In the genomic region with DNA sequence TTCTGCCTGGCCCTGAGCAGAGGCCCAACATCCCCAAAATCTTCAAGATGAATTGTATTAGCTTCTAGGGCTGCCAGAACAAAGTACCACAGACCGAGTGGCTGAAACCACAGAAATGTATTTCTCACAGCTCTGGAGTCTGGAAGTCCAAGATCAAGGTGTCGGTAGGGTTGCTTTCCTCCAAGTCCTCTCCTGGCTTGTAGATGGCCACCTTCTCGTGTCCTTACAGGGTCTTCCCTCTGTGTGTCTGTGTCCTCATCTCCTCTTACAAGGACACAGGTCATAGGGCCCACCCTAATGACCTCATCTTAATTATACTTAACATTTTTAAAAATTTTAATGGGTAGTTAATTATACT, we compare ENCODE assay signal across 25 cellular contexts.
"Had no signal": no experiment of that assay in that cellular context is flagged by ENCODE, and none has a peak within 500 bp of the region (broad histone marks: within the 10 kb centered on the region; RNA-seq: fewer than 3 reads in every experiment).

No MANE protein-coding gene starts in this region.

- DNase-seq: activated CD4-positive, alpha-beta T cell treated with anti-CD3 and anti-CD28 coated beads, Interleukin-2, amount 10 ng/mL, durations not matched to agents 24 days and 14 days; activated CD4-positive, alpha-beta T cell treated with anti-CD3 and anti-CD28 coated beads, Interleukin-2, amount 50 U/mL, for 48 hours; activated CD4-positive, CD25-positive, alpha-beta regulatory T cell; activated CD8-positive, alpha-beta T cell treated with anti-CD3 and anti-CD28 coated beads, Interleukin-2, amount 10 ng/mL, durations not matched to agents 7 days and 5 days; activated gamma-delta T cell treated with Interleukin-2 at 50 U/mL for 16 hours; activated naive CD4-positive, alpha-beta T cell treated with anti-CD3 and anti-CD28 coated beads for 36 hours; activated T-cell treated with anti-CD3 and anti-CD28 coated beads, Interleukin-2, amount 50 U/mL, for 4 hours; adrenal gland; Karpas-422; NCI-H1436; NCI-H1694; NCI-H1930; NCI-H2081 treated with DMSO at 0.1 percent for 48 hours; NCI-H345; NCI-H524 treated with DMSO at 0.1 percent for 48 hours; SHP77; SJCRH30; T1000; WERI-Rb-1 had no signal

- H3K9me3 ChIP-seq: adrenal gland, SJCRH30 had no signal

- H3K9me3 Mint-ChIP-seq: activated CD4-positive, alpha-beta T cell treated with anti-CD3 and anti-CD28 coated beads, Interleukin-2, amount 10 ng/mL, durations not matched to agents 24 days and 14 days; activated naive CD4-positive, alpha-beta T cell treated with anti-CD3 and anti-CD28 coated beads for 36 hours; activated naive CD4-positive, alpha-beta T cell treated with anti-CD3 and anti-CD28 coated beads, Interleukin-2, amount 50 U/mL, for 72 hours; activated T-cell treated with anti-CD3 and anti-CD28 coated beads, Interleukin-2, amount 50 U/mL, for 4 hours; activated T-helper 1 cell treated with anti-CD3 and anti-CD28 coated beads, Interleukin-12 subunit alpha, Interleukin-12 subunit beta, Interleukin-2, Interleukin-4 antibody, amounts not matched to agents 30 ng/mL and 10 ng/mL and 1 ng/mL, durations not matched to agents 14 hours and 24 hours and 36 hours; central memory CD8-positive, alpha-beta T cell had no signal

- H3K27ac Mint-ChIP-seq: activated CD4-positive, alpha-beta T cell treated with anti-CD3 and anti-CD28 coated beads, Interleukin-2, amount 10 ng/mL, durations not matched to agents 24 days and 14 days; activated CD8-positive, alpha-beta T cell treated with anti-CD3 and anti-CD28 coated beads, Interleukin-2, amount 10 ng/mL, durations not matched to agents 7 days and 5 days; activated naive CD4-positive, alpha-beta T cell treated with anti-CD3 and anti-CD28 coated beads for 36 hours; activated naive CD4-positive, alpha-beta T cell treated with anti-CD3 and anti-CD28 coated beads, Interleukin-2, amount 50 U/mL, for 72 hours; activated T-helper 1 cell treated with anti-CD3 and anti-CD28 coated beads, Interleukin-12 subunit alpha, Interleukin-12 subunit beta, Interleukin-2, Interleukin-4 antibody, amounts not matched to agents 30 ng/mL and 10 ng/mL and 1 ng/mL, durations not matched to agents 14 hours and 24 hours and 36 hours had no signal

- H3K36me3 ChIP-seq: adrenal gland, cardiac muscle cell, SJCRH30, WERI-Rb-1 had no signal

- H3K27me3 Mint-ChIP-seq: activated CD4-positive, alpha-beta T cell treated with anti-CD3 and anti-CD28 coated beads, Interleukin-2, amount 10 ng/mL, durations not matched to agents 24 days and 14 days; central memory CD8-positive, alpha-beta T cell had no signal

- ATAC-seq: activated CD8-positive, alpha-beta T cell treated with anti-CD3 and anti-CD28 coated beads, Interleukin-2, amount 10 ng/mL, durations not matched to agents 7 days and 5 days; activated naive CD4-positive, alpha-beta T cell treated with anti-CD3 and anti-CD28 coated beads, Interleukin-2, amount 50 U/mL, for 72 hours; activated T-cell treated with anti-CD3 and anti-CD28 coated beads, Interleukin-2, amount 50 U/mL, for 4 hours; Panc1 had no signal

- H3K4me3 ChIP-seq: adrenal gland, cardiac muscle cell, SJCRH30, SK-N-MC had no signal

- H3K27me3 ChIP-seq: SJCRH30 had no signal

- H3K27ac ChIP-seq: adrenal gland, cardiac muscle cell, SJCRH30, SK-N-MC, WERI-Rb-1 had no signal

- H3K4me3 Mint-ChIP-seq: activated CD4-positive, alpha-beta T cell treated with anti-CD3 and anti-CD28 coated beads, Interleukin-2, amount 10 ng/mL, durations not matched to agents 24 days and 14 days; activated CD8-positive, alpha-beta T cell treated with anti-CD3 and anti-CD28 coated beads, Interleukin-2, amount 10 ng/mL, durations not matched to agents 7 days and 5 days; activated naive CD4-positive, alpha-beta T cell treated with anti-CD3 and anti-CD28 coated beads for 36 hours; activated T-helper 1 cell treated with anti-CD3 and anti-CD28 coated beads, Interleukin-12 subunit alpha, Interleukin-12 subunit beta, Interleukin-2, Interleukin-4 antibody, amounts not matched to agents 30 ng/mL and 10 ng/mL and 1 ng/mL, durations not matched to agents 14 hours and 24 hours and 36 hours; central memory CD8-positive, alpha-beta T cell had no signal
